ENCODE assay signal across 8 cellular contexts in the genomic region with DNA sequence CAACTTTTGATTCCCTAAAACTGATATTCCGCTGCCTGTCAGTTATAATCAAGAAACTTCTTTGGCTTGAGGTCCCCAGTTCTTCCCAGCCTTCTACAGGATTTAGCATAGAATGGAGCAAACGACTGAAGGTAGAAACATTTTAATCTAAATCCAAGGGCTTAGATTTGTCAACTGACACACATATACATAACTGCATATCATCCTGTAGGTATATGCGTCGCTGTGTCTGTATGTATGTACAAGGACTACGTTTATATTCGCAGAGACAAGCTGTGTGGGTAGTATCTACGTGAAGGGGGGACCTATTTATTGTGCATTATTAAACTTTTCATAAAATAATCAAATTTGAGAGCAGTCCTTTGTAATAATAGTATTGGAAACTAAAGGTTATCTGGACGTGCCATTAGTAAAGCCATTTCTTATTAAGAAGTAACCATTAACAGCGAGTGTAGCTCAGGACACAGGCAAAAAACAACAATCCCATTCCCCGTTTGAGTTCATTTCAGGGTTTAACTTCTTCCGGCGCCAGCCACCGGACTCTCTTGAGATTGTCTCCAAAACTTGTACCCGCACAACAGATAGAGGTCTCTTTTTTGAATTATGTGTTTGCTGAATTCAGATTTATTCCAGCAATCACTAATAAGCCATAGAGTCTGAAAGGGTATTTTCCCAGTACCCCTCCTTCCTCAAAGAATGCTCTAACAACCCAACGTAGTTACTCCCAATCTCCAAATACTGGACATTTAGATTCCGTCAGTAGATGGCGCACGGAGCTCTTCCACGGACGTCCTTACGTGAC. TPM values are rescaled to one million over a fixed set of nuclear protein-coding genes. Genes with fewer than 3 reads are reported as not detected.
DNase-seq lines count a peak whose midpoint lies in the region; ATAC-seq and TF ChIP-seq lines count a peak whose summit lies in the region.

No MANE protein-coding gene starts in this region.

- H3K27me3 ChIP-seq in A673 (replicated peaks; ENCODE audit: insufficient read depth, low read depth, low read length, poor library complexity) (no peaks in the 10 kb centered on the region), gastroesophageal sphincter (no peaks in the 10 kb centered on the region)

- TF ChIP-seq POLR2A in gastroesophageal sphincter (IDR thresholded peaks at IDR 0.05) = no peak

- DNase-seq in A673 (ENCODE audit: low spot score) (peak; percentile 82), NCI-H774 (lab: John Stamatoyannopoulos, UW) (peak; percentile 84), non-pigmented ciliary epithelial cell (ENCODE audit: low read depth) (peak; percentile 32)
- peak; percentile 13 for DNase-seq in activated T-helper 9 cell treated with anti-CD3 and anti-CD28 coated beads, Interleukin-2, amount 50 U/mL, for 16 hours (ENCODE audit: low read depth)

- peak overlapping the region; percentile 74 for H3K4me3 ChIP-seq in A673 (ENCODE audit: low read depth, low read length, poor library complexity, severe bottlenecking)
- peak overlapping the region; percentile 15 to 97 for H3K4me3 ChIP-seq in gastroesophageal sphincter

- POLR2A ChIA-PET in A673 (lab: Charles Lee; ENCODE audit: low non-redundant PET) = interaction anchor here (0.6 kb wide), 1 partner anchor 167 kb away, joined by 3 read pairs; no protein-coding TSS in a partner anchor

- ATAC-seq in HG03342 (IDR thresholded peaks at IDR 0.05; ENCODE audit: unreplicated experiment) = peak; percentile 21
- ATAC-seq in gastroesophageal sphincter = no peak
- no peak for ATAC-seq in GM18861 (IDR thresholded peaks at IDR 0.05; ENCODE audit: unreplicated experiment)

- no peaks in the 10 kb centered on the region for H3K9me3 ChIP-seq in A673 (ENCODE audit: low read depth, low read length, poor library complexity, severe bottlenecking)
- H3K9me3 ChIP-seq in gastroesophageal sphincter = no peaks in the 10 kb centered on the region

- no peak for TF ChIP-seq EP300 in gastroesophageal sphincter (IDR thresholded peaks at IDR 0.05)

- TF ChIP-seq CTCF in A673 (conservative IDR thresholded peaks at IDR 0.05; ENCODE audit: low read depth, low read length) = peak; percentile 72
- TF ChIP-seq CTCF in GM12873 (IDR thresholded peaks at IDR 0.05; ENCODE audit: insufficient read depth, low read depth, low read length, missing control alignments) = peak; percentile 69
- peak; percentile 58 to 77 (median 67) for TF ChIP-seq CTCF in gastroesophageal sphincter (IDR thresholded peaks at IDR 0.05)

- CTCF ChIA-PET in A673 (lab: Charles Lee) = interaction anchor here (0.6 to 0.9 kb wide), 2 partner anchors 89 to 274 kb away, joined by 3 read pairs; no protein-coding TSS in a partner anchor

- H3K27ac ChIP-seq in A673 (ENCODE audit: low read depth, low read length, poor library complexity, severe bottlenecking) (peak overlapping the region; percentile 87), gastroesophageal sphincter (peak overlapping the region in 2 of 4 donors; percentile 92 to 96)

- H3K4me1 ChIP-seq in A673 (ENCODE audit: insufficient read depth, low read length, poor library complexity, severe bottlenecking) (peaks cover 32% of the 10 kb centered on the region), gastroesophageal sphincter (peaks cover 0 to 28% (median 0%) of the 10 kb centered on the region in 3 donors)

- intact Hi-C loops in A673 (cut with micrococcal nuclease; ENCODE audit: unreplicated experiment) = loop anchor here (1.0 to 10.0 kb wide), 4 partner anchors 250 to 697 kb away; no protein-coding TSS in a partner anchor

- BruUV-seq in A673 (replicated peaks; lab: Mats Ljungman, UMichigan) = no TSS peak

- H3K36me3 ChIP-seq in A673 (ENCODE audit: insufficient read depth, low read length, poor library complexity, severe bottlenecking) = no peaks in the 10 kb centered on the region
- no peaks in the 10 kb centered on the region for H3K36me3 ChIP-seq in gastroesophageal sphincter

- WGBS in gastroesophageal sphincter (ENCODE audit: low coverage in 1 of 2), 2 donors = 20 to 24% methylated on average over 19 to 21 of the region's 21 CpGs

RNA-seq across cellular contexts. Expression of gene MLLT3, which starts 2.1 kb away (rescaled TPM):
- total RNA-seq in A673 (2021) (24.2 and 28.5 TPM in 2 replicates), gastroesophageal sphincter (10 to 100 TPM; 21.2 to 37.2 (median 29.6) TPM)

RNA-seq across cellular contexts. Expression of gene FOCAD, which starts 59.7 kb away (rescaled TPM):
- total RNA-seq in A673 (2021) = 42.7 and 42.8 TPM in 2 replicates
- total RNA-seq in gastroesophageal sphincter = 10 to 100 TPM; 23.0 to 35.9 (median 30.4) TPM

Comparison
In these comparisons a context has a peak if more than half of its experiments do, and no peak if none do; other contexts are left out.
1. DNase-seq: peak in every context shown above with its lines; median percentile 84 in NCI-H774; 82 in A673; 32 in non-pigmented ciliary epithelial cell; 13 in activated T-helper 9 cell treated with anti-CD3 and anti-CD28 coated beads, Interleukin-2, amount 50 U/mL, for 16 hours.